ENCODE assay signal across 23 cellular contexts in the genomic region with DNA sequence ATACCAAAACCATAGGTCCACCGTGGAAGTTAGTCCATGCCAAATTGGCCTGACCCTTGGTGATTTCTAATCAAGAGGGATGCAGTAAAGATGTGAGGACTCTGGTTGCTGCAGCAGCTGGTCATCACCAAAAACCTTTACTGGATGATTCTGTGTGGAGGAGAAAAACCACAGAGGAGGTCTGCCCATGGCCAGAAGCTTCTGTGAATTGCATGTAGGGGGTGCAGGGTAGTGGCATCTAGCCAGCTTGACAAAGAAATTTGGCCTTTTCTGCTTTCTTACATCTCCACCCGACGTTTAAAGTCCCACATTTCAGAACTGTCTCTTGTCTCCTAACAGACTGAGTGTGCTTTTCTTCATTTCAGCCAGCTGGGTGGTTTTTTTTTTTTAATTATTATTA.
"Had no signal": no experiment of that assay in that cellular context is flagged by ENCODE, and none has a peak within 500 bp of the region (broad histone marks: within the 10 kb centered on the region; RNA-seq: fewer than 3 reads in every experiment).

No MANE protein-coding gene starts in this region.

- DNase-seq: colonic mucosa; cortex of kidney; dermis blood vessel endothelial cell; dorsolateral prefrontal cortex; effector CD4-positive, alpha-beta T cell; effector CD8-positive, alpha-beta T cell; effector memory CD4-positive, alpha-beta T cell; effector memory CD8-positive, alpha-beta T cell; endodermal cell; erythroblast; esophagus squamous epithelium; foreskin fibroblast; foreskin keratinocyte; foreskin melanocyte; gastrocnemius medialis; glutamatergic neuron; head of caudate nucleus; heart left ventricle; heart right ventricle had no signal

- H3K27me3 ChIP-seq: colonic mucosa, dorsolateral prefrontal cortex, esophagus squamous epithelium, foreskin keratinocyte, gastrocnemius medialis, gastroesophageal sphincter, heart left ventricle, heart right ventricle had no signal

- H3K27ac ChIP-seq: colonic mucosa, coronary artery, dorsolateral prefrontal cortex, epithelial cell of prostate, esophagus squamous epithelium, foreskin keratinocyte, gastrocnemius medialis, gastroesophageal sphincter, heart left ventricle, heart right ventricle had no signal

- H3K4me3 ChIP-seq: colonic mucosa, coronary artery, dorsolateral prefrontal cortex, esophagus squamous epithelium, gastrocnemius medialis, gastroesophageal sphincter, heart left ventricle, heart right ventricle had no signal

- ATAC-seq: effector memory CD8-positive, alpha-beta T cell; esophagus mucosa; foreskin keratinocyte; gastrocnemius medialis; gastroesophageal sphincter; heart left ventricle; heart right ventricle had no signal

- H3K36me3 ChIP-seq: colonic mucosa, esophagus squamous epithelium, gastrocnemius medialis, gastroesophageal sphincter had no signal

- H3K4me1 ChIP-seq: colonic mucosa, esophagus squamous epithelium, gastrocnemius medialis, gastroesophageal sphincter had no signal

- H3K9me3 ChIP-seq: colonic mucosa, esophagus squamous epithelium, gastrocnemius medialis, gastroesophageal sphincter, heart left ventricle, heart right ventricle had no signal
